9 cellular contexts compared by ENCODE assay signal in the genomic region with DNA sequence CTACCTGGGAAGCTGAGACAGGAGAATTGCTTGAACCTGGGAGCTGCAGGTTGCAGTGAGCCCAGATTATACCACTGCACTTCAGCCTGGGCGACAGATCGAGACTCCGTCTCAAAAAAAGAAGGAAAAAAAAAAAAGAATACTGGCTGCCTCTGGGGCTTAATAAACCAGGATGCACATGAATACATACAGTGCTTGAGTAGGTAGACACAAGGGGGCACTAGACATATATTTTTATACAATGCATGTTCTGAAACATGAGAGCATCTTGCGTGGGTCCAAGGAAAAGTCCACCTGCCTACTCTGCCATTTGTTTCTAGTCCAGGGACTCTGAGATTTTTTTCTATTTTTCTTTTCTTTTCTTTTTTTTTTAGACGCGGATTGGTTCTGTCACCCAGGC. TPM values are rescaled to one million over a fixed set of nuclear protein-coding genes. Genes with fewer than 3 reads are reported as not detected.
DNase-seq lines count a peak whose midpoint lies in the region; ATAC-seq, FAIRE-seq and TF ChIP-seq lines count a peak whose summit lies in the region.
"Had no signal": no experiment of that assay in that cellular context is flagged by ENCODE, and none has a peak within 500 bp of the region (broad histone marks: within the 10 kb centered on the region; RNA-seq: fewer than 3 reads in every experiment).

No MANE protein-coding gene starts in this region.

- CTCF ChIA-PET in HepG2 (lab: Yijun Ruan, JAX; ENCODE audit: low intra/inter-chr PET ratio, low total read pairs) = interaction anchor here (1.1 kb wide), 1 partner anchor 27 kb away, joined by 3 read pairs; no protein-coding TSS in a partner anchor

- H3K36me3 ChIP-seq in HepG2 (replicated peaks in 1 of 2; ENCODE audit: control insufficient read depth in 1 of 2, insufficient read depth in 2 of 2, low read length in 2 of 2) (no peaks in the 10 kb centered on the region), gastrocnemius medialis (peaks cover 0 to 7% of the 10 kb centered on the region in 2 donors)

- H3K27me3 ChIP-seq in HepG2 (ENCODE audit: control insufficient read depth in 1 of 2, insufficient read depth in 2 of 2, low read length in 2 of 2) (no peaks in the 10 kb centered on the region), gastrocnemius medialis (no peaks in the 10 kb centered on the region)

- no peak overlapping the region for H2AFZ ChIP-seq in HepG2 (ENCODE audit: low read length)

- TF ChIP-seq EP300 in HepG2 (IDR thresholded peaks at IDR 0.05; ENCODE audit: low read depth in 2 of 2, low read length in 2 of 2) = no peak
- no peak for TF ChIP-seq EP300 in HepG2 (CRISPR knock-in tag; IDR thresholded peaks at IDR 0.05; ENCODE audit: borderline replicate concordance)

- WGBS in HepG2 (ENCODE audit: low lambda C conversion rate) = 13% methylated on average over 6 of the region's 6 CpGs

- FAIRE-seq in G401.6 (lab: Jason Lieb, UNC) = peak; percentile 44
- no peak for FAIRE-seq in HepG2 (lab: Jason Lieb, UNC)

- TF ChIP-seq POLR2A in HepG2 (IDR thresholded peaks at IDR 0.05; ENCODE audit: insufficient read depth in 1 of 2, low read depth in 2 of 2, low read length in 2 of 2) = no peak
- TF ChIP-seq POLR2A in gastrocnemius medialis (IDR thresholded peaks at IDR 0.05) = no peak

- no peak overlapping the region for H3K27ac Mint-ChIP-seq in T-helper 17 cell

- H3K79me2 ChIP-seq in HepG2 (ENCODE audit: insufficient read depth, low read length) = no peaks in the 10 kb centered on the region

- no peak overlapping the region for H3K4me2 ChIP-seq in HepG2 (ENCODE audit: low read depth, low read length)

- DNase-seq in Kasumi-1 (lab: John Stamatoyannopoulos, UW) = peak; percentile 65 to 71
- DNase-seq in T-helper 17 cell = no peak
- peak; percentile 54 for DNase-seq in HepG2 (ENCODE audit: low spot score)
- no peak for DNase-seq in gastrocnemius medialis

- TF ChIP-seq RAD21 in HepG2 (CRISPR knock-in tag; IDR thresholded peaks at IDR 0.05) = no peak

- no peak overlapping the region for H3K9ac ChIP-seq in HepG2 (ENCODE audit: insufficient read depth, low read depth, low read length)

- H4K20me1 ChIP-seq in HepG2 (ENCODE audit: insufficient read depth, low read length) = no peaks in the 10 kb centered on the region

- no peak overlapping the region for H3K4me3 Mint-ChIP-seq in T-helper 17 cell

- no peak overlapping the region for H3K27ac ChIP-seq in HepG2 (ENCODE audit: extremely low read length, insufficient read depth, low read length)
- H3K27ac ChIP-seq in gastrocnemius medialis = no peak overlapping the region

- TF ChIP-seq CTCF in HepG2 (CRISPR knock-in tag; IDR thresholded peaks at IDR 0.05) = peak; percentile 46; the same call in 1 of the 2 replicates
- TF ChIP-seq CTCF in gastrocnemius medialis (IDR thresholded peaks at IDR 0.05 in 4 of 5, conservative IDR thresholded peaks at IDR 0.05 in 1 of 5) = peak in 1 of 5 experiments; percentile 27

- no TSS peak for BruUV-seq in HepG2 (replicated peaks; lab: Mats Ljungman, UMichigan)

- no peaks in the 10 kb centered on the region for H3K4me1 Mint-ChIP-seq in T-helper 17 cell

- POLR2A ChIA-PET in HepG2 (lab: Yijun Ruan, JAX) = no interaction called here

- H3K4me1 ChIP-seq in HepG2 (ENCODE audit: insufficient read depth, low read length) = no peaks in the 10 kb centered on the region
- H3K4me1 ChIP-seq in gastrocnemius medialis = no peaks in the 10 kb centered on the region

- in situ Hi-C loops in HepG2 (cut with HindIII; ENCODE audit: extremely low pct_ligation_motif_present, low pct_unique_long_range_greater_than_20kb) = no loop called here
- in situ Hi-C loops in gastrocnemius medialis (cut with MboI; ENCODE audit: low sequenced_read_pairs in 4 of 4) = loop anchor here in 1 of 4 donors (10.0 kb wide), 1 partner anchor 57 kb away; no protein-coding TSS in a partner anchor

- intact Hi-C loops in HepG2 (cut with micrococcal nuclease; ENCODE audit: unreplicated experiment) (loop anchor here (5.0 kb wide), 1 partner anchor 225 kb away; no protein-coding TSS in a partner anchor), gastrocnemius medialis (cut with DNase I; ENCODE audit: low total_unique reads) (no loop called here)

- H3K27me3 Mint-ChIP-seq in T-helper 17 cell = no peaks in the 10 kb centered on the region

- no peaks in the 10 kb centered on the region for H3K36me3 Mint-ChIP-seq in T-helper 17 cell (ENCODE audit: low read depth)

- H3K4me3 ChIP-seq in HepG2 (replicated peaks in 1 of 3; ENCODE audit: insufficient read depth in 1 of 3, low read depth in 2 of 3, low read length in 3 of 3) (no peak overlapping the region), gastrocnemius medialis (no peak overlapping the region)

- ATAC-seq in T-helper 17 cell = peak; percentile 53
- ATAC-seq in HepG2 = peak; percentile 70
- no peak for ATAC-seq in GM18502 (IDR thresholded peaks at IDR 0.05; ENCODE audit: poor library complexity, unreplicated experiment)
- no peak for ATAC-seq in gastrocnemius medialis
- ATAC-seq in GM18517 (IDR thresholded peaks at IDR 0.05; ENCODE audit: unreplicated experiment) = no peak

- no peaks in the 10 kb centered on the region for H3K9me3 ChIP-seq in T-helper 17 cell (ENCODE audit: control insufficient read depth, low read length, poor library complexity, severe bottlenecking)
- no peaks in the 10 kb centered on the region for H3K9me3 ChIP-seq in HepG2 (ENCODE audit: low read length)
- no peaks in the 10 kb centered on the region for H3K9me3 ChIP-seq in gastrocnemius medialis

RNA-seq across cellular contexts. Expression of a gene that starts 31.2 kb away (rescaled TPM):
- 10 to 100 TPM; 13.7 to 27.3 TPM for total RNA-seq in T-helper 17 cell
- total RNA-seq in HepG2 (2016; rRNA removed; fragmentation: Illumina TruSeq; extraction: Trizol) = 72.9 and 75.5 TPM in 2 replicates
- total RNA-seq in HepG2 (2016; cell fraction: cytosol; rRNA removed; fragmentation: Illumina TruSeq; extraction: Trizol; ENCODE audit: low read depth) = 37.8 and 38.2 TPM in 2 replicates
- total RNA-seq in HepG2 (2016; cell fraction: insoluble cytoplasmic fraction; rRNA removed; fragmentation: Illumina TruSeq; extraction: Trizol) = 60.9 and 73.7 TPM in 2 replicates
- total RNA-seq in HepG2 (2016; cell fraction: membrane; rRNA removed; fragmentation: Illumina TruSeq; extraction: Trizol) = 75.5 and 78.9 TPM in 2 replicates
- 35.4 and 45.7 TPM in 2 replicates for total RNA-seq in HepG2 (2016; cell fraction: nucleus; rRNA removed; fragmentation: Illumina TruSeq; extraction: Trizol)
- 56.7 and 72.4 TPM in 2 replicates for polyA plus RNA-seq in HepG2 (2011; rRNA removed)
- polyA plus RNA-seq in HepG2 (2011; cell fraction: cytosol; rRNA removed) = 40.4 and 55.8 TPM in 2 replicates
- polyA plus RNA-seq in HepG2 (2011; cell fraction: nucleus; rRNA removed) = 51.5 and 70.2 TPM in 2 replicates
- 46.5 and 50.3 TPM in 2 replicates for polyA plus RNA-seq in HepG2 (2012)
- 24.3 and 29.7 TPM in 2 replicates for polyA plus RNA-seq in HepG2 (2016; cell fraction: cytosol; fragmentation: Illumina TruSeq; extraction: Trizol; ENCODE audit: low read depth)
- polyA plus RNA-seq in HepG2 (2016; cell fraction: insoluble cytoplasmic fraction; fragmentation: Illumina TruSeq; extraction: Trizol; ENCODE audit: low read depth) = 71.7 and 84.0 TPM in 2 replicates
- 56.3 and 60.2 TPM in 2 replicates for polyA plus RNA-seq in HepG2 (2016; cell fraction: membrane; fragmentation: Illumina TruSeq; extraction: Trizol; ENCODE audit: low read depth)
- 62.2 and 71.4 TPM in 2 replicates for polyA plus RNA-seq in HepG2 (2016; cell fraction: nucleus; fragmentation: Illumina TruSeq; extraction: Trizol; ENCODE audit: insufficient read depth, low read depth)
- polyA minus RNA-seq in HepG2 (2011; rRNA and poly(A)+ RNA removed; ENCODE audit: low replicate concordance) = 113 and 248 TPM in 2 replicates
- 40.0 and 43.1 TPM in 2 replicates for polyA minus RNA-seq in HepG2 (2011; cell fraction: cytosol; rRNA and poly(A)+ RNA removed)
- polyA minus RNA-seq in HepG2 (2011; cell fraction: nucleus; rRNA and poly(A)+ RNA removed) = 24.3 and 29.7 TPM in 2 replicates
- 100 to 1,000 TPM; 189 to 336 (median 228) TPM for total RNA-seq in gastrocnemius medialis

RNA-seq across cellular contexts. Expression of a gene that starts 45.3 kb away (rescaled TPM):
- total RNA-seq in T-helper 17 cell (1 to 10 TPM in 1 of 2 donors, under 1 TPM in 1; 0.50 to 1.3 TPM), HepG2 (2016; rRNA removed; fragmentation: Illumina TruSeq; extraction: Trizol) (not detected in 2 replicates), gastrocnemius medialis (not detected)
- not detected in 2 replicates for total RNA-seq in HepG2 (2016; cell fraction: cytosol; rRNA removed; fragmentation: Illumina TruSeq; extraction: Trizol; ENCODE audit: low read depth)
- total RNA-seq in HepG2 (2016; cell fraction: insoluble cytoplasmic fraction; rRNA removed; fragmentation: Illumina TruSeq; extraction: Trizol) = 0.09 TPM in 1 of 2 replicates, not detected in the other
- total RNA-seq in HepG2 (2016; cell fraction: membrane; rRNA removed; fragmentation: Illumina TruSeq; extraction: Trizol) = not detected in 2 replicates
- not detected in 2 replicates for total RNA-seq in HepG2 (2016; cell fraction: nucleus; rRNA removed; fragmentation: Illumina TruSeq; extraction: Trizol)
- polyA plus RNA-seq in HepG2 (2011; rRNA removed) = 0.04 TPM in 1 of 2 replicates, not detected in the other
- polyA plus RNA-seq in HepG2 (2011; cell fraction: cytosol; rRNA removed) = 0.04 TPM in 1 of 2 replicates, not detected in the other
- polyA plus RNA-seq in HepG2 (2011; cell fraction: nucleus; rRNA removed) = not detected in 2 replicates
- not detected in 2 replicates for polyA plus RNA-seq in HepG2 (2012)
- not detected in 2 replicates for polyA plus RNA-seq in HepG2 (2016; cell fraction: cytosol; fragmentation: Illumina TruSeq; extraction: Trizol; ENCODE audit: low read depth)
- not detected in 2 replicates for polyA plus RNA-seq in HepG2 (2016; cell fraction: insoluble cytoplasmic fraction; fragmentation: Illumina TruSeq; extraction: Trizol; ENCODE audit: low read depth)
- polyA plus RNA-seq in HepG2 (2016; cell fraction: membrane; fragmentation: Illumina TruSeq; extraction: Trizol; ENCODE audit: low read depth) = not detected in 2 replicates
- not detected in 2 replicates for polyA plus RNA-seq in HepG2 (2016; cell fraction: nucleus; fragmentation: Illumina TruSeq; extraction: Trizol; ENCODE audit: insufficient read depth, low read depth)
- polyA minus RNA-seq in HepG2 (2011; rRNA and poly(A)+ RNA removed; ENCODE audit: low replicate concordance) = 0.72 TPM in 1 of 2 replicates, not detected in the other
- polyA minus RNA-seq in HepG2 (2011; cell fraction: cytosol; rRNA and poly(A)+ RNA removed) = not detected in 2 replicates
- polyA minus RNA-seq in HepG2 (2011; cell fraction: nucleus; rRNA and poly(A)+ RNA removed) = not detected in 2 replicates
- total RNA-seq: pulmonary artery endothelial cell; T-helper 1 cell treated with Interleukin-12 subunit alpha and Interleukin-12 subunit beta and Interleukin-4 antibody, amounts not matched to agents 30 ng/mL and 1 ng/mL, for 36 hours had no signal

RNA-seq across cellular contexts. Expression of a gene that starts 51.6 kb away (rescaled TPM):
- total RNA-seq in T-helper 17 cell = 1 to 10 TPM; 5.7 to 9.5 TPM
- total RNA-seq in HepG2 (2016; rRNA removed; fragmentation: Illumina TruSeq; extraction: Trizol) = 1.1 TPM in 2 replicates
- 1.5 and 1.6 TPM in 2 replicates for total RNA-seq in HepG2 (2016; cell fraction: cytosol; rRNA removed; fragmentation: Illumina TruSeq; extraction: Trizol; ENCODE audit: low read depth)
- 0.89 and 1.2 TPM in 2 replicates for total RNA-seq in HepG2 (2016; cell fraction: insoluble cytoplasmic fraction; rRNA removed; fragmentation: Illumina TruSeq; extraction: Trizol)
- total RNA-seq in HepG2 (2016; cell fraction: membrane; rRNA removed; fragmentation: Illumina TruSeq; extraction: Trizol) = 3.6 and 3.7 TPM in 2 replicates
- total RNA-seq in HepG2 (2016; cell fraction: nucleus; rRNA removed; fragmentation: Illumina TruSeq; extraction: Trizol) = 1.3 and 1.5 TPM in 2 replicates
- 4.1 TPM in 2 replicates for polyA plus RNA-seq in HepG2 (2011; rRNA removed)
- polyA plus RNA-seq in HepG2 (2011; cell fraction: cytosol; rRNA removed) = 3.5 and 3.8 TPM in 2 replicates
- polyA plus RNA-seq in HepG2 (2011; cell fraction: nucleus; rRNA removed) = 9.1 and 10.2 TPM in 2 replicates
- 5.1 and 5.7 TPM in 2 replicates for polyA plus RNA-seq in HepG2 (2012)
- 3.3 and 3.8 TPM in 2 replicates for polyA plus RNA-seq in HepG2 (2016; cell fraction: cytosol; fragmentation: Illumina TruSeq; extraction: Trizol; ENCODE audit: low read depth)
- polyA plus RNA-seq in HepG2 (2016; cell fraction: insoluble cytoplasmic fraction; fragmentation: Illumina TruSeq; extraction: Trizol; ENCODE audit: low read depth) = 2.8 and 3.6 TPM in 2 replicates
- 6.6 and 7.6 TPM in 2 replicates for polyA plus RNA-seq in HepG2 (2016; cell fraction: membrane; fragmentation: Illumina TruSeq; extraction: Trizol; ENCODE audit: low read depth)
- polyA plus RNA-seq in HepG2 (2016; cell fraction: nucleus; fragmentation: Illumina TruSeq; extraction: Trizol; ENCODE audit: insufficient read depth, low read depth) = 5.9 and 7.4 TPM in 2 replicates
- 1.0 and 6.6 TPM in 2 replicates for polyA minus RNA-seq in HepG2 (2011; rRNA and poly(A)+ RNA removed; ENCODE audit: low replicate concordance)
- polyA minus RNA-seq in HepG2 (2011; cell fraction: cytosol; rRNA and poly(A)+ RNA removed) = 3.9 and 5.0 TPM in 2 replicates
- polyA minus RNA-seq in HepG2 (2011; cell fraction: nucleus; rRNA and poly(A)+ RNA removed) = 2.6 and 2.9 TPM in 2 replicates
- total RNA-seq in gastrocnemius medialis = 10 to 100 TPM in 1 of 4 donors, 1 to 10 TPM in 3; 6.4 to 10.1 (median 8.4) TPM

Comparison
In these comparisons a context has a peak if more than half of its experiments do, and no peak if none do; other contexts are left out.
1. DNase-seq: peak in Kasumi-1 (2 of 2) and HepG2 (single experiment); none in T-helper 17 cell (0 of 3) and gastrocnemius medialis (0 of 2).
2. ATAC-seq: peak in T-helper 17 cell (single experiment) and HepG2 (single experiment); none in GM18502 (single experiment), gastrocnemius medialis (0 of 2) and GM18517 (single experiment).